ENCODE assay signal across 27 cellular contexts in genomic region chr3:119870512-119870911, GRCh38.
"Had no signal": no experiment of that assay in that cellular context is flagged by ENCODE, and none has a peak within 500 bp of the region (broad histone marks: within the 10 kb centered on the region; RNA-seq: fewer than 3 reads in every experiment).

No MANE protein-coding gene starts in this region.

- ATAC-seq: pancreas; stimulated activated naive B cell treated with anti-CD40 and anti-IgM and Interleukin-4, amounts not matched to agents 10 μg/mL and 1 μg/mL and 100 μg/mL, for 72 hours had no signal

- H3K4me1 Mint-ChIP-seq: neural crest cell had no signal

- FAIRE-seq: endothelial cell of umbilical vein, pancreas, small intestine, TTC549 had no signal

- DNase-seq: activated CD4-positive, alpha-beta T cell treated with anti-CD3 and anti-CD28 coated beads for 4 hours; activated CD4-positive, alpha-beta T cell treated with anti-CD3 and anti-CD28 coated beads, Interleukin-2, amount 50 U/mL, for 4 hours; activated effector memory CD4-positive, alpha-beta T cell treated with anti-CD3 and anti-CD28 coated beads, Interleukin-2, amount 50 U/mL, for 16 hours; activated naive CD4-positive, alpha-beta T cell treated with anti-CD3 and anti-CD28 coated beads for 36 hours; activated naive CD8-positive, alpha-beta T cell treated with anti-CD3 and anti-CD28 coated beads for 36 hours; activated T-cell treated with anti-CD3 and anti-CD28 coated beads for 4 hours; adrenal gland; aorta; foreskin fibroblast; hippocampal formation; naive B cell; nucleus accumbens; pancreas; sigmoid colon; small intestine; stimulated activated CD4-positive, alpha-beta T cell treated with anti-CD3 and anti-CD28 coated beads, Interleukin-1b, Interleukin-23, amount 100 ng/mL, for 48 hours; stimulated activated naive B cell treated with anti-CD40 and anti-IgM and Interleukin-4, amounts not matched to agents 10 μg/mL and 1 μg/mL and 100 μg/mL, for 72 hours; stomach; T-helper 9 cell; thyroid gland; upper lobe of left lung had no signal

- H3K9me3 Mint-ChIP-seq: activated naive CD4-positive, alpha-beta T cell treated with anti-CD3 and anti-CD28 coated beads for 36 hours; activated naive CD8-positive, alpha-beta T cell treated with anti-CD3 and anti-CD28 coated beads for 36 hours; activated T-helper 1 cell treated with anti-CD3 and anti-CD28 coated beads, Interleukin-12 subunit alpha, Interleukin-12 subunit beta, Interleukin-2, Interleukin-4 antibody, amounts not matched to agents 30 ng/mL and 10 ng/mL and 1 ng/mL, durations not matched to agents 14 hours and 24 hours and 36 hours; brain; mesothelial cell of epicardium; naive B cell; neural crest cell; stimulated activated naive B cell treated with anti-CD40 and anti-IgM and Interleukin-4, amounts not matched to agents 10 μg/mL and 1 μg/mL and 100 μg/mL, for 72 hours had no signal

- H3K27me3 Mint-ChIP-seq: activated naive CD8-positive, alpha-beta T cell treated with anti-CD3 and anti-CD28 coated beads for 36 hours; brain; naive B cell; stimulated activated naive B cell treated with anti-CD40 and anti-IgM and Interleukin-4, amounts not matched to agents 10 μg/mL and 1 μg/mL and 100 μg/mL, for 72 hours had no signal

- H3K4me3 Mint-ChIP-seq: activated naive CD4-positive, alpha-beta T cell treated with anti-CD3 and anti-CD28 coated beads for 36 hours; activated naive CD8-positive, alpha-beta T cell treated with anti-CD3 and anti-CD28 coated beads for 36 hours; activated T-helper 1 cell treated with anti-CD3 and anti-CD28 coated beads, Interleukin-12 subunit alpha, Interleukin-12 subunit beta, Interleukin-2, Interleukin-4 antibody, amounts not matched to agents 30 ng/mL and 10 ng/mL and 1 ng/mL, durations not matched to agents 14 hours and 24 hours and 36 hours; brain; mesothelial cell of epicardium; naive B cell; neural crest cell; stimulated activated naive B cell treated with anti-CD40 and anti-IgM and Interleukin-4, amounts not matched to agents 10 μg/mL and 1 μg/mL and 100 μg/mL, for 72 hours had no signal

- H3K27ac Mint-ChIP-seq: activated naive CD4-positive, alpha-beta T cell treated with anti-CD3 and anti-CD28 coated beads for 36 hours; activated naive CD8-positive, alpha-beta T cell treated with anti-CD3 and anti-CD28 coated beads for 36 hours; activated T-helper 1 cell treated with anti-CD3 and anti-CD28 coated beads, Interleukin-12 subunit alpha, Interleukin-12 subunit beta, Interleukin-2, Interleukin-4 antibody, amounts not matched to agents 30 ng/mL and 10 ng/mL and 1 ng/mL, durations not matched to agents 14 hours and 24 hours and 36 hours; mesothelial cell of epicardium; stimulated activated naive B cell treated with anti-CD40 and anti-IgM and Interleukin-4, amounts not matched to agents 10 μg/mL and 1 μg/mL and 100 μg/mL, for 72 hours had no signal
